1 cellular context compared by ENCODE assay signal in genomic region chr9:91395106-91395552, GRCh38.
A peak's percentile ranks its signal among the peaks of the same experiment; 100 is the strongest.
TF ChIP-seq lines count a peak whose summit lies in the region.

No MANE protein-coding gene starts in this region.

TF ChIP-seq in HepG2, 621 proteins besides CTCF, POLR2A, EP300 and RAD21 (continued from another document and continues in another):
- no peak for TF ChIP-seq KLF9 (CRISPR knock-in tag; IDR thresholded peaks at IDR 0.05; ENCODE audit: low read depth)
- no peak for TF ChIP-seq SRSF4 (IDR thresholded peaks at IDR 0.05; ENCODE audit: low read depth, low read length, poor library complexity, severe bottlenecking)
- TF ChIP-seq, protein P1, sequence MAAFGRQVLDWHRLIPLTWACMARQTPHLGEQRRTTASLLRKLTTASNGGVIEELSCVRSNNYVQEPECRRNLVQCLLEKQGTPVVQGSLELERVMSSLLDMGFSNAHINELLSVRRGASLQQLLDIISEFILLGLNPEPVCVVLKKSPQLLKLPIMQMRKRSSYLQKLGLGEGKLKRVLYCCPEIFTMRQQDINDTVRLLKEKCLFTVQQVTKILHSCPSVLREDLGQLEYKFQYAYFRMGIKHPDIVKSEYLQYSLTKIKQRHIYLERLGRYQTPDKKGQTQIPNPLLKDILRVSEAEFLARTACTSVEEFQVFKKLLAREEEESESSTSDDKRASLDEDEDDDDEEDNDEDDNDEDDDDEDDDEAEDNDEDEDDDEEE (CRISPR knock-in tag; IDR thresholded peaks at IDR 0.05): no peak
- no peak for TF ChIP-seq ZNF546 (CRISPR knock-in tag; conservative IDR thresholded peaks at IDR 0.05)
- TF ChIP-seq SIN3B (IDR thresholded peaks at IDR 0.05; ENCODE audit: low read length): no peak
- TF ChIP-seq ARID5B (CRISPR knock-in tag; IDR thresholded peaks at IDR 0.05): peak; percentile 98
- TF ChIP-seq ZNF747 (CRISPR knock-in tag; IDR thresholded peaks at IDR 0.05; ENCODE audit: borderline replicate concordance): no peak
- no peak for TF ChIP-seq ZNF770 (CRISPR knock-in tag; IDR thresholded peaks at IDR 0.05)
- TF ChIP-seq ZNF572 (CRISPR knock-in tag; IDR thresholded peaks at IDR 0.05): no peak
- TF ChIP-seq ZNF672 (CRISPR knock-in tag; IDR thresholded peaks at IDR 0.05): no peak
- no peak for TF ChIP-seq DDIT3 (CRISPR knock-in tag; IDR thresholded peaks at IDR 0.05)
- TF ChIP-seq ZNF646 (CRISPR knock-in tag; IDR thresholded peaks at IDR 0.05): peak; percentile 31; the same call in 1 of the 2 replicates
- no peak for TF ChIP-seq ZNF468 (CRISPR knock-in tag; IDR thresholded peaks at IDR 0.05)
- peak; percentile 35; the same call in 1 of the 2 replicates for TF ChIP-seq MYPOP (CRISPR knock-in tag; IDR thresholded peaks at IDR 0.05)
- TF ChIP-seq ZSCAN12 (CRISPR knock-in tag; IDR thresholded peaks at IDR 0.05): no peak
- TF ChIP-seq JUND (CRISPR knock-in tag; IDR thresholded peaks at IDR 0.05): 0 out of 2 replicates have a peak, but pooled peaks have one; percentile 53
- no peak for TF ChIP-seq ZNF713 (CRISPR knock-in tag; IDR thresholded peaks at IDR 0.05)
- no peak for TF ChIP-seq ZNF891 (CRISPR knock-in tag; IDR thresholded peaks at IDR 0.05)
- TF ChIP-seq, protein P2, sequence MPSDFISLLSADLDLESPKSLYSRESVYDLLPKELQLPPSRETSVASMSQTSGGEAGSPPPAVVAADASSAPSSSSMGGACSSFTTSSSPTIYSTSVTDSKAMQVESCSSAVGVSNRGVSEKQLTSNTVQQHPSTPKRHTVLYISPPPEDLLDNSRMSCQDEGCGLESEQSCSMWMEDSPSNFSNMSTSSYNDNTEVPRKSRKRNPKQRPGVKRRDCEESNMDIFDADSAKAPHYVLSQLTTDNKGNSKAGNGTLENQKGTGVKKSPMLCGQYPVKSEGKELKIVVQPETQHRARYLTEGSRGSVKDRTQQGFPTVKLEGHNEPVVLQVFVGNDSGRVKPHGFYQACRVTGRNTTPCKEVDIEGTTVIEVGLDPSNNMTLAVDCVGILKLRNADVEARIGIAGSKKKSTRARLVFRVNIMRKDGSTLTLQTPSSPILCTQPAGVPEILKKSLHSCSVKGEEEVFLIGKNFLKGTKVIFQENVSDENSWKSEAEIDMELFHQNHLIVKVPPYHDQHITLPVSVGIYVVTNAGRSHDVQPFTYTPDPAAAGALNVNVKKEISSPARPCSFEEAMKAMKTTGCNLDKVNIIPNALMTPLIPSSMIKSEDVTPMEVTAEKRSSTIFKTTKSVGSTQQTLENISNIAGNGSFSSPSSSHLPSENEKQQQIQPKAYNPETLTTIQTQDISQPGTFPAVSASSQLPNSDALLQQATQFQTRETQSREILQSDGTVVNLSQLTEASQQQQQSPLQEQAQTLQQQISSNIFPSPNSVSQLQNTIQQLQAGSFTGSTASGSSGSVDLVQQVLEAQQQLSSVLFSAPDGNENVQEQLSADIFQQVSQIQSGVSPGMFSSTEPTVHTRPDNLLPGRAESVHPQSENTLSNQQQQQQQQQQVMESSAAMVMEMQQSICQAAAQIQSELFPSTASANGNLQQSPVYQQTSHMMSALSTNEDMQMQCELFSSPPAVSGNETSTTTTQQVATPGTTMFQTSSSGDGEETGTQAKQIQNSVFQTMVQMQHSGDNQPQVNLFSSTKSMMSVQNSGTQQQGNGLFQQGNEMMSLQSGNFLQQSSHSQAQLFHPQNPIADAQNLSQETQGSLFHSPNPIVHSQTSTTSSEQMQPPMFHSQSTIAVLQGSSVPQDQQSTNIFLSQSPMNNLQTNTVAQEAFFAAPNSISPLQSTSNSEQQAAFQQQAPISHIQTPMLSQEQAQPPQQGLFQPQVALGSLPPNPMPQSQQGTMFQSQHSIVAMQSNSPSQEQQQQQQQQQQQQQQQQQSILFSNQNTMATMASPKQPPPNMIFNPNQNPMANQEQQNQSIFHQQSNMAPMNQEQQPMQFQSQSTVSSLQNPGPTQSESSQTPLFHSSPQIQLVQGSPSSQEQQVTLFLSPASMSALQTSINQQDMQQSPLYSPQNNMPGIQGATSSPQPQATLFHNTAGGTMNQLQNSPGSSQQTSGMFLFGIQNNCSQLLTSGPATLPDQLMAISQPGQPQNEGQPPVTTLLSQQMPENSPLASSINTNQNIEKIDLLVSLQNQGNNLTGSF (CRISPR knock-in tag; IDR thresholded peaks at IDR 0.05): no peak
- TF ChIP-seq, protein P3, sequence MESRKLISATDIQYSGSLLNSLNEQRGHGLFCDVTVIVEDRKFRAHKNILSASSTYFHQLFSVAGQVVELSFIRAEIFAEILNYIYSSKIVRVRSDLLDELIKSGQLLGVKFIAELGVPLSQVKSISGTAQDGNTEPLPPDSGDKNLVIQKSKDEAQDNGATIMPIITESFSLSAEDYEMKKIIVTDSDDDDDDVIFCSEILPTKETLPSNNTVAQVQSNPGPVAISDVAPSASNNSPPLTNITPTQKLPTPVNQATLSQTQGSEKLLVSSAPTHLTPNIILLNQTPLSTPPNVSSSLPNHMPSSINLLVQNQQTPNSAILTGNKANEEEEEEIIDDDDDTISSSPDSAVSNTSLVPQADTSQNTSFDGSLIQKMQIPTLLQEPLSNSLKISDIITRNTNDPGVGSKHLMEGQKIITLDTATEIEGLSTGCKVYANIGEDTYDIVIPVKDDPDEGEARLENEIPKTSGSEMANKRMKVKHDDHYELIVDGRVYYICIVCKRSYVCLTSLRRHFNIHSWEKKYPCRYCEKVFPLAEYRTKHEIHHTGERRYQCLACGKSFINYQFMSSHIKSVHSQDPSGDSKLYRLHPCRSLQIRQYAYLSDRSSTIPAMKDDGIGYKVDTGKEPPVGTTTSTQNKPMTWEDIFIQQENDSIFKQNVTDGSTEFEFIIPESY (CRISPR knock-in tag; IDR thresholded peaks at IDR 0.05): peak; percentile 57; the same call in 1 of the 2 replicates
- no peak for TF ChIP-seq ASH2L (IDR thresholded peaks at IDR 0.05; ENCODE audit: insufficient read length, low read depth, low read length)
- TF ChIP-seq ZNF841 (CRISPR knock-in tag; IDR thresholded peaks at IDR 0.05; ENCODE audit: borderline replicate concordance): no peak
- TF ChIP-seq RARG (CRISPR knock-in tag; IDR thresholded peaks at IDR 0.05; ENCODE audit: low read depth): no peak
- TF ChIP-seq CBX1 (IDR thresholded peaks at IDR 0.05; ENCODE audit: low read depth): no peak
- TF ChIP-seq, protein P4, sequence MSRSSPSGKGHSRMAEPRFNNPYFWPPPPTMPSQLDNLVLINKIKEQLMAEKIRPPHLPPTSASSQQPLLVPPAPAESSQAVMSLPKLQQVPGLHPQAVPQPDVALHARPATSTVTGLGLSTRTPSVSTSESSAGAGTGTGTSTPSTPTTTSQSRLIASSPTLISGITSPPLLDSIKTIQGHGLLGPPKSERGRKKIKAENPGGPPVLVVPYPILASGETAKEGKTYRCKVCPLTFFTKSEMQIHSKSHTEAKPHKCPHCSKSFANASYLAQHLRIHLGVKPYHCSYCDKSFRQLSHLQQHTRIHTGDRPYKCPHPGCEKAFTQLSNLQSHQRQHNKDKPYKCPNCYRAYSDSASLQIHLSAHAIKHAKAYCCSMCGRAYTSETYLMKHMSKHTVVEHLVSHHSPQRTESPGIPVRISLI (CRISPR knock-in tag; IDR thresholded peaks at IDR 0.05; ENCODE audit: borderline replicate concordance): no peak; the same call in 1 of the 2 replicates
